In genomic region chr13:66530686-66531085, GRCh38 we compare ENCODE assay signal across 25 cellular contexts.
"Had no signal": no experiment of that assay in that cellular context is flagged by ENCODE, and none has a peak within 500 bp of the region (broad histone marks: within the 10 kb centered on the region; RNA-seq: fewer than 3 reads in every experiment).

No MANE protein-coding gene starts in this region.

- H3K4me3 Mint-ChIP-seq: dendritic cell treated with granulocyte-macrophage colony-stimulating factor and Interleukin-4, amounts not matched to agents 40 ng/mL and 50 ng/mL, for 4 days; endodermal cell; naive thymus-derived CD8-positive, alpha-beta T cell; nephron progenitor cell; stimulated activated naive B cell treated with anti-CD40 and anti-IgM and Interleukin-4, amounts not matched to agents 10 μg/mL and 1 μg/mL and 100 μg/mL, for 72 hours; stimulated activated naive CD8-positive, alpha-beta T cell treated with anti-CD3 and anti-CD28 coated beads, Interleukin-15, Interleukin-2, amounts not matched to agents 100 ng/mL and 50 ng/mL, for 24 hours had no signal

- H3K4me1 ChIP-seq: colonic mucosa, foreskin keratinocyte, gastroesophageal sphincter, lower lobe of right lung, parathyroid adenoma, right lobe of liver, tibial nerve, upper lobe of left lung, uterus had no signal

- H3K9me3 Mint-ChIP-seq: dendritic cell treated with granulocyte-macrophage colony-stimulating factor and Interleukin-4, amounts not matched to agents 40 ng/mL and 50 ng/mL, for 4 days; endodermal cell; nephron progenitor cell; stimulated activated naive B cell treated with anti-CD40 and anti-IgM and Interleukin-4, amounts not matched to agents 10 μg/mL and 1 μg/mL and 100 μg/mL, for 72 hours had no signal

- H3K36me3 ChIP-seq: colonic mucosa, gastroesophageal sphincter, lower lobe of right lung, right lobe of liver, thoracic aorta, tibial nerve, upper lobe of left lung, uterus had no signal

- H3K4me3 ChIP-seq: colonic mucosa, gastroesophageal sphincter, lower lobe of right lung, right lobe of liver, thoracic aorta, tibial nerve, upper lobe of left lung, uterus had no signal

- H3K27ac Mint-ChIP-seq: dendritic cell treated with granulocyte-macrophage colony-stimulating factor and Interleukin-4, amounts not matched to agents 40 ng/mL and 50 ng/mL, for 4 days; endodermal cell; naive thymus-derived CD8-positive, alpha-beta T cell; progenitor cell of endocrine pancreas; stimulated activated naive B cell treated with anti-CD40 and anti-IgM and Interleukin-4, amounts not matched to agents 10 μg/mL and 1 μg/mL and 100 μg/mL, for 72 hours; stimulated activated naive CD8-positive, alpha-beta T cell treated with anti-CD3 and anti-CD28 coated beads, Interleukin-15, Interleukin-2, amounts not matched to agents 100 ng/mL and 50 ng/mL, for 24 hours had no signal

- H3K27me3 Mint-ChIP-seq: naive thymus-derived CD8-positive, alpha-beta T cell; progenitor cell of endocrine pancreas; stimulated activated naive CD8-positive, alpha-beta T cell treated with anti-CD3 and anti-CD28 coated beads, Interleukin-15, Interleukin-2, amounts not matched to agents 100 ng/mL and 50 ng/mL, for 24 hours had no signal

- ATAC-seq: esophagus mucosa; foreskin keratinocyte; gastroesophageal sphincter; left ventricle myocardium superior; lower lobe of right lung; naive thymus-derived CD8-positive, alpha-beta T cell; right lobe of liver; stimulated activated naive B cell treated with anti-CD40 and anti-IgM and Interleukin-4, amounts not matched to agents 10 μg/mL and 1 μg/mL and 100 μg/mL, for 72 hours had no signal

- H3K79me2 ChIP-seq: parathyroid adenoma had no signal

- H3K27ac ChIP-seq: colonic mucosa, epithelial cell of prostate, foreskin keratinocyte, gastroesophageal sphincter, lower lobe of right lung, parathyroid adenoma, right lobe of liver, thoracic aorta, tibial nerve, upper lobe of left lung, uterus had no signal

- H3K27me3 ChIP-seq: colonic mucosa, foreskin keratinocyte, gastroesophageal sphincter, right lobe of liver, tibial nerve, upper lobe of left lung, uterus had no signal

- H3K9ac ChIP-seq: parathyroid adenoma had no signal

- H2AFZ ChIP-seq: parathyroid adenoma had no signal

- H3K36me3 Mint-ChIP-seq: naive thymus-derived CD8-positive, alpha-beta T cell; stimulated activated naive B cell treated with anti-CD40 and anti-IgM and Interleukin-4, amounts not matched to agents 10 μg/mL and 1 μg/mL and 100 μg/mL, for 72 hours had no signal

- DNase-seq: colonic mucosa; effector CD8-positive, alpha-beta T cell; endodermal cell; foreskin keratinocyte; hypothalamus; left ventricle myocardium superior; lower lobe of right lung; naive thymus-derived CD8-positive, alpha-beta T cell; nephron progenitor cell; right lobe of liver; small intestine; stimulated activated CD4-positive, alpha-beta T cell treated with anti-CD3 and anti-CD28 coated beads, Interleukin-15, amount 100 ng/mL, for 24 hours; stimulated activated CD4-positive, alpha-beta T cell treated with anti-CD3 and anti-CD28 coated beads, Interleukin-2, amount 100 ng/mL, for 48 hours; stimulated activated naive B cell treated with anti-CD40 and anti-IgM and Interleukin-4, amounts not matched to agents 10 μg/mL and 1 μg/mL and 100 μg/mL, for 72 hours; upper lobe of left lung; uterus had no signal

- H3K9me3 ChIP-seq: colonic mucosa, gastroesophageal sphincter, lower lobe of right lung, right lobe of liver, thoracic aorta, tibial nerve, upper lobe of left lung, uterus had no signal
